In the genomic region with DNA sequence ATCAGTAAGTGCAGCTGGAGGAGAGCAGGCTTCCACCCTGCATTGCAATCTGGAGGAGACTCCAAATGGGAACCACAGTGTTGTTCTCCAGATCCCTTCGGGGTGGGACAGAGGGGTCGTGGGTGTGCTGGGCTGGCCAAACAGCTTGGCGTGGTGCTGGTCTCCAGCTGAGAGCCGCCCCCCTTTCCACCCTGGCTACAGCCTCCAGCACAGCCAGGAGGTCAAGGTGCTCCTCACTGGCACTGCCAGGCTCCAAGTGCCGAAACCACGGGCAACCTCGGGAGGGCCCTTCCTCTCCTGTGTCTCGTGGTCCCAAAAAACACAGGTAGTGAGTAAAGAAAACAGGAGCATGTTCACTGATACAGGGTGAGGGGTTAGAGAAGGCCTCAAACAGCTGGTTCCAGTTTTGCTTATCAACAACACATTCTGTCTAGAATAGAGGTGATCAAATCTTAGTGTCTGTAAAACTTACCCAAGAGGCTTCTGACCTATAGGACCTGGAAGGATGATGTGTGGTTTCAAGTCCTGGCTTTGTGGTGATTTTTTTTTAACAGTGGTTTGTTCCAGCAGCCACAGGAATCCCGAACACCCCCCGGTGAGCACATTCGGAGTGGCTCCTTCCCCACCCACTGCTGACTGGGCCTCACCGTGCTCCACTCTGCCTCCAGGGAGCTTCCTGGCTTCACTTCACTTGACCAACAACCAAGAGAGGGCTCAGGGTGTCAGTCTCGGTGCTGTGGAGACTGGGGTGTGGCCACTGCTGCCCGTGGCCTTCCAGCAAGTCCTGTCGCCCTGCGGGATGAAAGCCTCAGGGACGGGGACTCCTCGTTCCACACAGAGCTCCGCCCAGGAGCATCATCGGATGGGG, we compare ENCODE assay signal across 22 cellular contexts. TPM values are rescaled to one million over a fixed set of nuclear protein-coding genes. Genes with fewer than 3 reads are reported as not detected.
"Had no signal": no experiment of that assay in that cellular context is flagged by ENCODE, and none has a peak within 500 bp of the region (broad histone marks: within the 10 kb centered on the region; RNA-seq: fewer than 3 reads in every experiment).

No MANE protein-coding gene starts in this region.

- H3K4me3 Mint-ChIP-seq: activated CD8-positive, alpha-beta T cell treated with anti-CD3 and anti-CD28 coated beads, Interleukin-2, amount 10 ng/mL, durations not matched to agents 7 days and 5 days; activated naive CD4-positive, alpha-beta T cell treated with anti-CD3 and anti-CD28 coated beads for 36 hours; activated T-cell treated with anti-CD3 and anti-CD28 coated beads, Interleukin-2, amount 50 U/mL, for 24 hours; natural killer cell had no signal

- H3K9ac ChIP-seq: parathyroid adenoma had no signal

- H3K4me3 ChIP-seq: body of pancreas, tibial artery, uterus had no signal

- H3K36me3 ChIP-seq: tibial artery, uterus had no signal

- H3K79me2 ChIP-seq: parathyroid adenoma had no signal

- H3K27me3 ChIP-seq: body of pancreas, uterus had no signal

- H3K9me3 Mint-ChIP-seq: activated naive CD4-positive, alpha-beta T cell treated with anti-CD3 and anti-CD28 coated beads for 36 hours; activated T-cell treated with anti-CD3 and anti-CD28 coated beads, Interleukin-2, amount 50 U/mL, for 24 hours; activated T-helper 2 cell treated with anti-CD3 and anti-CD28 coated beads, Interferon-gamma antibody, Interleukin-2, Interleukin-4, amounts not matched to agents 10 μg/mL and 5 μg/mL and 100 μg/mL, durations not matched to agents 14 hours and 24 hours and 36 hours; natural killer cell had no signal

- H3K27ac ChIP-seq: body of pancreas, foreskin keratinocyte, parathyroid adenoma, tibial artery, uterus had no signal

- H3K4me1 ChIP-seq: body of pancreas, foreskin keratinocyte, parathyroid adenoma, tibial artery, uterus had no signal

- H3K27ac Mint-ChIP-seq: activated CD8-positive, alpha-beta T cell treated with anti-CD3 and anti-CD28 coated beads, Interleukin-2, amount 10 ng/mL, durations not matched to agents 7 days and 5 days; activated naive CD4-positive, alpha-beta T cell treated with anti-CD3 and anti-CD28 coated beads for 36 hours; activated T-cell treated with anti-CD3 and anti-CD28 coated beads, Interleukin-2, amount 50 U/mL, for 24 hours; activated T-helper 2 cell treated with anti-CD3 and anti-CD28 coated beads, Interferon-gamma antibody, Interleukin-2, Interleukin-4, amounts not matched to agents 10 μg/mL and 5 μg/mL and 100 μg/mL, durations not matched to agents 14 hours and 24 hours and 36 hours; natural killer cell had no signal

- ATAC-seq: activated CD8-positive, alpha-beta T cell treated with anti-CD3 and anti-CD28 coated beads, Interleukin-2, amount 10 ng/mL, durations not matched to agents 7 days and 5 days; body of pancreas; foreskin keratinocyte; natural killer cell; stimulated activated naive CD8-positive, alpha-beta T cell treated with anti-CD3 and anti-CD28 coated beads, Interleukin-15, Interleukin-2, amounts not matched to agents 100 U/mL and 50 U/mL, for 24 hours had no signal

- DNase-seq: activated CD4-positive, alpha-beta T cell treated with anti-CD3 and anti-CD28 coated beads for 48 hours; activated CD4-positive, CD25-positive, alpha-beta regulatory T cell; activated CD8-positive, alpha-beta T cell treated with anti-CD3 and anti-CD28 coated beads, Interleukin-2, amount 10 ng/mL, durations not matched to agents 7 days and 5 days; activated naive CD4-positive, alpha-beta T cell treated with anti-CD3 and anti-CD28 coated beads for 36 hours; activated T-cell treated with anti-CD3 and anti-CD28 coated beads, Interleukin-2, amount 50 U/mL, for 24 hours; body of pancreas; foreskin keratinocyte; head of caudate nucleus; natural killer cell; stimulated activated CD4-positive, alpha-beta T cell treated with anti-CD3 and anti-CD28 coated beads, Interleukin-12 subunit alpha, Interleukin-12 subunit beta, amount 100 ng/mL, for 4 hours; stimulated activated CD4-positive, alpha-beta T cell treated with anti-CD3 and anti-CD28 coated beads, Interleukin-1b, Interleukin-23, amount 100 ng/mL, for 48 hours; stimulated activated naive CD8-positive, alpha-beta T cell treated with anti-CD3 and anti-CD28 coated beads, Interleukin-15, Interleukin-2, amounts not matched to agents 100 U/mL and 50 U/mL, for 24 hours; substantia nigra; T-helper 1 cell; T1000; tibial artery; uterus had no signal

- H3K4me1 Mint-ChIP-seq: natural killer cell had no signal

- H3K36me3 Mint-ChIP-seq: natural killer cell had no signal

RNA-seq across cellular contexts. Expression of gene EN2, which starts 31.2 kb away (rescaled TPM):
- total RNA-seq: activated CD8-positive, alpha-beta T cell treated with anti-CD3 and anti-CD28 coated beads, Interleukin-2, amount 10 ng/mL, durations not matched to agents 7 days and 5 days; activated naive CD4-positive, alpha-beta T cell treated with anti-CD3 and anti-CD28 coated beads for 36 hours; activated T-helper 2 cell treated with anti-CD3 and anti-CD28 coated beads, Interferon-gamma antibody, Interleukin-2, Interleukin-4, amounts not matched to agents 10 μg/mL and 5 μg/mL and 100 μg/mL, durations not matched to agents 14 hours and 24 hours and 36 hours; body of pancreas; cardiac septum; epithelial cell of proximal tubule; fibroblast of lung; foreskin keratinocyte; natural killer cell had no signal
- polyA plus RNA-seq: fibroblast of lung, foreskin keratinocyte had no signal
